Comparison of ENCODE assay signal across 19 cellular contexts in genomic region chr15:39736646-39737550, GRCh38. TPM values are rescaled to one million over a fixed set of nuclear protein-coding genes. Genes with fewer than 3 reads are reported as not detected.
DNase-seq lines count a peak whose midpoint lies in the region; ATAC-seq and TF ChIP-seq lines count a peak whose summit lies in the region.
"Had no signal": no experiment of that assay in that cellular context is flagged by ENCODE, and none has a peak within 500 bp of the region (broad histone marks: within the 10 kb centered on the region; RNA-seq: fewer than 3 reads in every experiment).

No MANE protein-coding gene starts in this region.

- intact Hi-C loops in heart left ventricle (cut with DNase I) (no loop called here), psoas muscle (cut with DNase I) (no loop called here)

- H3K27ac ChIP-seq in heart left ventricle = peak overlapping the region in 9 of 12 donors; percentile 15 to 55 (median 24)
- H3K27ac ChIP-seq in psoas muscle = no peak overlapping the region
- H3K27ac ChIP-seq: coronary artery, foreskin keratinocyte had no signal

- TF ChIP-seq CTCF in heart left ventricle (IDR thresholded peaks at IDR 0.05) (no peak), psoas muscle (IDR thresholded peaks at IDR 0.05) (no peak)

- H3K4me1 ChIP-seq in heart left ventricle = peaks cover 0 to 23% (median 0%) of the 10 kb centered on the region in 12 donors
- H3K4me1 ChIP-seq in psoas muscle = no peaks in the 10 kb centered on the region
- H3K4me1 ChIP-seq: foreskin keratinocyte, sigmoid colon had no signal

- H3K4me3 ChIP-seq in heart left ventricle (no peak overlapping the region), psoas muscle (no peak overlapping the region)
- H3K4me3 ChIP-seq: coronary artery, sigmoid colon had no signal

- TF ChIP-seq POLR2A in heart left ventricle (IDR thresholded peaks at IDR 0.05) = no peak

- no peaks in the 10 kb centered on the region for H3K36me3 ChIP-seq in heart left ventricle
- H3K36me3 ChIP-seq in psoas muscle (ENCODE audit: insufficient read depth in 1 of 2, low read depth in 1 of 2) = no peaks in the 10 kb centered on the region
- H3K36me3 ChIP-seq: sigmoid colon had no signal

- DNase-seq in M059J (ENCODE audit: low read depth) (peak; percentile 9), NCI-H82 treated with DMSO at 0.1 percent for 48 hours (lab: John Stamatoyannopoulos, UW; ENCODE audit: unreplicated experiment) (peak; percentile 48), heart left ventricle (peak; percentile 49 to 75 (median 56)), psoas muscle (peak; percentile 25 to 72)
- DNase-seq: activated T-cell treated with anti-CD3 and anti-CD28 coated beads, Interleukin-2, amount 50 U/mL, for 72 hours; foreskin keratinocyte; NCI-H187; NCI-H510A treated with DMSO at 0.1 percent for 48 hours; OCI-M1; sigmoid colon; stimulated activated CD4-positive, alpha-beta T cell treated with anti-CD3 and anti-CD28 coated beads, Interleukin-2, amount 100 ng/mL, for 24 hours; T1000 had no signal

- ATAC-seq in heart left ventricle (peak; percentile 45 to 65 (median 56)), psoas muscle (no peak), HG03095 (IDR thresholded peaks at IDR 0.05; ENCODE audit: unreplicated experiment) (no peak), HG02678 (IDR thresholded peaks at IDR 0.05; ENCODE audit: unreplicated experiment) (no peak), GM19467 (IDR thresholded peaks at IDR 0.05; ENCODE audit: unreplicated experiment) (no peak)
- ATAC-seq: activated CD4-positive, CD25-positive, alpha-beta regulatory T cell treated with anti-CD3 and anti-CD28 coated beads, Interleukin-2, amount 50 U/mL, for 24 hours; activated T-cell treated with anti-CD3 and anti-CD28 coated beads, Interleukin-2, amount 50 U/mL, for 72 hours; foreskin keratinocyte; left lobe of liver; SK-N-SH treated with all-trans-retinoic acid at 6 μM for 48 hours had no signal

- H3K27me3 ChIP-seq in heart left ventricle (no peaks in the 10 kb centered on the region), psoas muscle (ENCODE audit: insufficient read depth in 3 of 3, low read length in 2 of 3) (no peaks in the 10 kb centered on the region)
- H3K27me3 ChIP-seq: foreskin keratinocyte, sigmoid colon had no signal

- WGBS in heart left ventricle, 4 donors = 66 to 75% (median 70%) methylated on average over 8 of the region's 8 CpGs
- WGBS in psoas muscle, 3 donors = 61 to 69% (median 68%) methylated on average over 8 of the region's 8 CpGs

- no peaks in the 10 kb centered on the region for H3K9me3 ChIP-seq in heart left ventricle
- no peaks in the 10 kb centered on the region for H3K9me3 ChIP-seq in psoas muscle
- H3K9me3 ChIP-seq: sigmoid colon had no signal

RNA-seq across cellular contexts. Expression of gene FSIP1, which starts 45.7 kb away (rescaled TPM):
- total RNA-seq in M059J (2014; rRNA removed; shearing (Covaris generic)) = 0.64 and 0.76 TPM in 2 replicates
- 1 to 10 TPM in 5 of 9 donors, under 1 TPM in 3, not detected in 1; 0.28 to 3.7 (median 1.5) TPM for total RNA-seq in heart left ventricle
- polyA plus RNA-seq in heart left ventricle = under 1 TPM; 0.28 to 0.57 TPM
- total RNA-seq in psoas muscle = 1 to 10 TPM in 2 of 4 donors, under 1 TPM in 1, not detected in 1; 0.68 to 2.4 (median 1.2) TPM
- polyA plus RNA-seq in psoas muscle = under 1 TPM; 0.04 to 0.59 (median 0.07) TPM
- total RNA-seq: left lobe of liver had no signal

Comparison
In these comparisons a context has a peak if more than half of its experiments do, and no peak if none do; other contexts are left out.
1. ATAC-seq: peak in heart left ventricle (4 of 4); none in psoas muscle (0 of 4), HG03095 (single experiment), HG02678 (single experiment) and GM19467 (single experiment).
2. Peak in every context shown above with its lines, with median percentiles within 50 percentile points of each other: DNase-seq.